ENCODE assay signal across 5 cellular contexts in the genomic region with DNA sequence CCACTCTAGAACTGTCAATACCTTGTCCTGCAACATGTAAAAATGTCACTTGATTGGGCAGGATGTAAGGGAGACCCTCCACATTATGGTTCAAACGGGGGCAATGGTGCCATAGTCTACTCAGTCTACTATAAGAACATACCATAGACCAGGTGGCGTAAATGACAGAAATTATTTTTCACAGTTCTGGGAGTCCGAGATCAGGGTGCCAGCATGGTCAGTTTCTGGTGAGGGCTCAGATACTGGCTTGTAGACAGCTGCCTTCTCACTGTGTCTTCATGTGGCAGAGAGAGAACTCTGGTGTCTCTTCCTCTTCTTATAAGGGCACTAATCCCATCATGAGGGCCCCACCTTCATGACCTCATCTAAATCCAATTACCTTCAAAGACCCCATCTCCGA.
"Had no signal": no experiment of that assay in that cellular context is flagged by ENCODE, and none has a peak within 500 bp of the region (broad histone marks: within the 10 kb centered on the region; RNA-seq: fewer than 3 reads in every experiment).

No MANE protein-coding gene starts in this region.

- H3K4me3 Mint-ChIP-seq: GM23338, H9, IgD-negative memory B cell had no signal

- H3K4me3 ChIP-seq: GM23338 had no signal

- H3K36me3 Mint-ChIP-seq: IgD-negative memory B cell had no signal

- H3K4me1 Mint-ChIP-seq: GM23338, H9, IgD-negative memory B cell had no signal

- DNase-seq: H9, HCEC 1CT, KBM-7 had no signal

- H3K27ac Mint-ChIP-seq: GM23338, H9, IgD-negative memory B cell had no signal

- H3K4me2 ChIP-seq: GM23338 had no signal

- H3K9me3 Mint-ChIP-seq: GM23338, H9 had no signal

- H2AFZ ChIP-seq: GM23338 had no signal

- ATAC-seq: GM23338 had no signal
